ENCODE assay signal across 1 cellular context in genomic region chr7:68967598-68967997, GRCh38.
TF ChIP-seq lines count a peak whose summit lies in the region.

No MANE protein-coding gene starts in this region.

TF ChIP-seq in H1, 55 proteins besides CTCF, POLR2A, EP300 and RAD21 (continued from another document):
- TF ChIP-seq SIRT6 (IDR thresholded peaks at IDR 0.05; ENCODE audit: low read length) (no peak), CBX5 (IDR thresholded peaks at IDR 0.05; ENCODE audit: low read depth, low read length) (no peak), TCF12 (IDR thresholded peaks at IDR 0.05; ENCODE audit: low read depth, low read length) (no peak), GABPA (IDR thresholded peaks at IDR 0.05; ENCODE audit: borderline replicate concordance, insufficient read depth, low read length) (no peak), EZH2 (IDR thresholded peaks at IDR 0.05; ENCODE audit: low read depth, low read length, severe bottlenecking) (no peak)
